ENCODE assay signal across 1 cellular context in the genomic region with DNA sequence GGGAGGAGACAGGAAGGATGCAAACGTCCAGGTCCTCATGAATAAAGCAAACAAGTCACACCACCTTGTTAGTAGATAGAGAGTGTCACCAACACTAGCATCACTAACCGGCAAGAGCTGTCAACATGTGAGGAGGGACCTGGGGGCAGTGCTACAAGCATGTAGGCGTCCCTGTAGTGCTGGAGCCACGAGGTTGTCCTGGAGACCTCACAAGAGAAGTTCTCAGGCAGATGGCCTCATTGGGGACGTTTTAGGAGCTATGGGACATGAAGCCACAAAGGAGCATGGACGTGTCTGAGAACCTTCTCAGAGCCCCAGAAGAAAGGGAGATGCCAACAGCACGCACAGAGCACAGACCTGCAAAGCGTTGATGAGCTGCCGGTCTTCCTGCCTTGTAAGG.
TF ChIP-seq lines count a peak whose summit lies in the region.

No MANE protein-coding gene starts in this region.

TF ChIP-seq in IMR-90, 13 proteins besides CTCF, POLR2A, EP300 and RAD21:
- TF ChIP-seq, protein P1, sequence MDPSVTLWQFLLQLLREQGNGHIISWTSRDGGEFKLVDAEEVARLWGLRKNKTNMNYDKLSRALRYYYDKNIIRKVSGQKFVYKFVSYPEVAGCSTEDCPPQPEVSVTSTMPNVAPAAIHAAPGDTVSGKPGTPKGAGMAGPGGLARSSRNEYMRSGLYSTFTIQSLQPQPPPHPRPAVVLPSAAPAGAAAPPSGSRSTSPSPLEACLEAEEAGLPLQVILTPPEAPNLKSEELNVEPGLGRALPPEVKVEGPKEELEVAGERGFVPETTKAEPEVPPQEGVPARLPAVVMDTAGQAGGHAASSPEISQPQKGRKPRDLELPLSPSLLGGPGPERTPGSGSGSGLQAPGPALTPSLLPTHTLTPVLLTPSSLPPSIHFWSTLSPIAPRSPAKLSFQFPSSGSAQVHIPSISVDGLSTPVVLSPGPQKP (IDR thresholded peaks at IDR 0.05; ENCODE audit: borderline replicate concordance, low read depth, low read length): no peak
- TF ChIP-seq MAFK (IDR thresholded peaks at IDR 0.05; ENCODE audit: low read depth, low read length) (no peak), MXI1 (IDR thresholded peaks at IDR 0.05; ENCODE audit: borderline replicate concordance, low read depth, low read length) (no peak), SMC3 (IDR thresholded peaks at IDR 0.05; ENCODE audit: low read depth, low read length) (no peak), MAZ (IDR thresholded peaks at IDR 0.05; ENCODE audit: borderline replicate concordance, low read depth, low read length) (no peak), RCOR1 (IDR thresholded peaks at IDR 0.05; ENCODE audit: insufficient replicate concordance, low read length) (no peak), NFE2L2 (IDR thresholded peaks at IDR 0.05; ENCODE audit: low read depth, low read length) (no peak), CHD1 (IDR thresholded peaks at IDR 0.05; ENCODE audit: low read depth, low read length) (no peak), FOS (IDR thresholded peaks at IDR 0.05; ENCODE audit: low read depth, low read length) (no peak), CEBPB (IDR thresholded peaks at IDR 0.05; ENCODE audit: low read depth, low read length) (no peak), RFX5 (IDR thresholded peaks at IDR 0.05; ENCODE audit: low read depth, low read length) (no peak), BHLHE40 (IDR thresholded peaks at IDR 0.05; ENCODE audit: low read depth, low read length) (no peak)
- TF ChIP-seq, protein P2, sequence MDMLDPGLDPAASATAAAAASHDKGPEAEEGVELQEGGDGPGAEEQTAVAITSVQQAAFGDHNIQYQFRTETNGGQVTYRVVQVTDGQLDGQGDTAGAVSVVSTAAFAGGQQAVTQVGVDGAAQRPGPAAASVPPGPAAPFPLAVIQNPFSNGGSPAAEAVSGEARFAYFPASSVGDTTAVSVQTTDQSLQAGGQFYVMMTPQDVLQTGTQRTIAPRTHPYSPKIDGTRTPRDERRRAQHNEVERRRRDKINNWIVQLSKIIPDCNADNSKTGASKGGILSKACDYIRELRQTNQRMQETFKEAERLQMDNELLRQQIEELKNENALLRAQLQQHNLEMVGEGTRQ (IDR thresholded peaks at IDR 0.05; ENCODE audit: low read depth, low read length): no peak
